10 cellular contexts compared by ENCODE assay signal in the genomic region with DNA sequence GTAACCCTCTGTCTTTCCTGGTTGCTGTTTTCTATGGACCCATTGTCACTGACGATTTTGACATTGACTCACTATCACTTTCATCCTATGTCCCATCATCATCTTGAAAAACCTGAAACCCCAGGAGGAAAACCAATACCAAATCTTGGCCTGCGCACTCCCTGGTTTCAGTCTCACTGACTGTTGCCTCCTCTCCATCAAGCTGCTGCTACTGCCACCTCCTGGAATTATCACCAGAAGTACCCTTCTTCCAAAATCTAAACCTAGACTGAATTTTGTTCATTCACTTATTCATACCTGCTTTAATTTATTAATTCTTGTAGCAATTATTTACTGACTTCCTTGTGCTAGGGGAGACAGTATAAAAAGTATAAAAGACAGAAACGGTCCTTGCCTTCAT. TPM values are rescaled to one million over a fixed set of nuclear protein-coding genes. Genes with fewer than 3 reads are reported as not detected.
DNase-seq lines count a peak whose midpoint lies in the region; ATAC-seq lines count a peak whose summit lies in the region.
"Had no signal": no experiment of that assay in that cellular context is flagged by ENCODE, and none has a peak within 500 bp of the region (broad histone marks: within the 10 kb centered on the region; RNA-seq: fewer than 3 reads in every experiment).

No MANE protein-coding gene starts in this region.

- H3K4me3 ChIP-seq in CD8-positive, alpha-beta memory T cell (ENCODE audit: low read length) = no peak overlapping the region
- no peak overlapping the region for H3K4me3 ChIP-seq in Jurkat, Clone E6-1 (ENCODE audit: low read length)
- H3K4me3 ChIP-seq: thoracic aorta had no signal

- peak in 4 of 5 donors; percentile 14 to 61 (median 36) for DNase-seq in CD8-positive, alpha-beta memory T cell
- peak; percentile 14 for DNase-seq in Jurkat, Clone E6-1 (ENCODE audit: low read depth, low spot score)
- peak; percentile 16 for DNase-seq in activated naive CD4-positive, alpha-beta T cell treated with anti-CD3 and anti-CD28 coated beads, Interleukin-2, amount 50 U/mL, for 16 hours
- DNase-seq in memory B cell (ENCODE audit: low spot score in 2 of 2) (no peak), 8988T (no peak), epidermal melanocyte (ENCODE audit: insufficient read length, low spot score) (no peak)

- H3K36me3 ChIP-seq in CD8-positive, alpha-beta memory T cell (ENCODE audit: insufficient read depth, low read length) = no peaks in the 10 kb centered on the region
- H3K36me3 ChIP-seq: thoracic aorta had no signal

- ATAC-seq in memory B cell (ENCODE audit: low read depth) = peak; percentile 60
- ATAC-seq in GM19467 (IDR thresholded peaks at IDR 0.05; ENCODE audit: unreplicated experiment) = no peak
- ATAC-seq in HG02571 (IDR thresholded peaks at IDR 0.05; ENCODE audit: unreplicated experiment) = no peak

- H3K36me3 Mint-ChIP-seq in CD8-positive, alpha-beta memory T cell = no peaks in the 10 kb centered on the region
- peaks cover 2% of the 10 kb centered on the region for H3K36me3 Mint-ChIP-seq in memory B cell

- peaks cover 0 to 1% of the 10 kb centered on the region in 2 donors for H3K27me3 Mint-ChIP-seq in CD8-positive, alpha-beta memory T cell
- H3K27me3 Mint-ChIP-seq in memory B cell = peaks cover 2% of the 10 kb centered on the region

- no peaks in the 10 kb centered on the region for H3K27me3 ChIP-seq in CD8-positive, alpha-beta memory T cell (ENCODE audit: insufficient read depth, low read length, poor library complexity, severe bottlenecking)

- peaks cover 3 to 5% (median 4%) of the 10 kb centered on the region in 3 donors for H3K4me1 Mint-ChIP-seq in CD8-positive, alpha-beta memory T cell
- no peaks in the 10 kb centered on the region for H3K4me1 Mint-ChIP-seq in memory B cell

- CTCF ChIA-PET in CD8-positive, alpha-beta memory T cell (lab: Charles Lee) = interaction anchor here (1.1 to 1.7 kb wide), 6 partner anchors 24 to 129 kb away, joined by 3 to 8 read pairs (median 4); no protein-coding TSS in a partner anchor

- H3K27ac ChIP-seq in CD8-positive, alpha-beta memory T cell (ENCODE audit: low read depth, low read length) = no peak overlapping the region
- H3K27ac ChIP-seq: epithelial cell of prostate, thoracic aorta had no signal

- peak overlapping the region in 2 of 8 donors; percentile 3 to 10 for H3K27ac Mint-ChIP-seq in CD8-positive, alpha-beta memory T cell
- H3K27ac Mint-ChIP-seq in memory B cell = no peak overlapping the region

- POLR2A ChIA-PET in CD8-positive, alpha-beta memory T cell (lab: Charles Lee) = no interaction called here

- H3K4me1 ChIP-seq in CD8-positive, alpha-beta memory T cell (ENCODE audit: insufficient read depth, low read length) = no peaks in the 10 kb centered on the region

- no peaks in the 10 kb centered on the region for H3K9me3 Mint-ChIP-seq in CD8-positive, alpha-beta memory T cell
- no peaks in the 10 kb centered on the region for H3K9me3 Mint-ChIP-seq in memory B cell

- H3K9me3 ChIP-seq in CD8-positive, alpha-beta memory T cell (ENCODE audit: low read length) = no peaks in the 10 kb centered on the region
- H3K9me3 ChIP-seq: thoracic aorta had no signal

- H3K4me3 Mint-ChIP-seq in CD8-positive, alpha-beta memory T cell = no peak overlapping the region
- H3K4me3 Mint-ChIP-seq in memory B cell = no peak overlapping the region

RNA-seq across cellular contexts. Expression of a gene that starts 44.5 kb away (rescaled TPM):
- 10 to 100 TPM; 19.2 to 21.3 TPM for total RNA-seq in CD8-positive, alpha-beta memory T cell
- 13.2 TPM for polyA plus RNA-seq in CD8-positive, alpha-beta memory T cell
- 13.7 TPM for polyA plus RNA-seq in Jurkat, Clone E6-1 (2012; ENCODE audit: insufficient read depth, insufficient read length)

Comparison
In these comparisons a context has a peak if more than half of its experiments do, and no peak if none do; other contexts are left out.
1. DNase-seq: peak in CD8-positive, alpha-beta memory T cell (4 of 5), Jurkat, Clone E6-1 (single experiment) and activated naive CD4-positive, alpha-beta T cell treated with anti-CD3 and anti-CD28 coated beads, Interleukin-2, amount 50 U/mL, for 16 hours (single experiment); none in memory B cell (0 of 2), 8988T (single experiment) and epidermal melanocyte (single experiment).